ENCODE assay signal across 1 cellular context in the genomic region with DNA sequence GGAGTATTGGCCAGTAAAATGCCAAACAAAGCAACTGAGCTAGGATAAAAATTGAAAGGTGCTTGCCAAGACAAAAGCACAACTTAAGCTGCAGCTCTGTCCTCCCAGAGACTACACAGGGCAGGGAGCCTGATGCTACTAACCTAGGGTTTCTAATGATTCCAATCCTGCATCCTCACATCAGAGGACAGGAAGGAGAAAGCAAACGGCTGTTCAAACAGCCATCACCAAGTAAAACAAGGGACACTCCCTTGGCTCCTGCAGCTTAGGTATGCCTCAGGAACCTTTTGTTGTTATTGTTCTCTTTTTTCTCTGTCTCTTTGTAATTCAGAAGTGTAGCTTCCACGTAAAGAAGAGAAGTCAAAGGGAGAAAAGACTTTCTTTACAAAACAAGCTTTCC.
TF ChIP-seq lines count a peak whose summit lies in the region.

No MANE protein-coding gene starts in this region.

TF ChIP-seq in GM23338, 12 proteins besides CTCF, POLR2A, EP300 and RAD21 (continued from another document):
- TF ChIP-seq, protein P1, sequence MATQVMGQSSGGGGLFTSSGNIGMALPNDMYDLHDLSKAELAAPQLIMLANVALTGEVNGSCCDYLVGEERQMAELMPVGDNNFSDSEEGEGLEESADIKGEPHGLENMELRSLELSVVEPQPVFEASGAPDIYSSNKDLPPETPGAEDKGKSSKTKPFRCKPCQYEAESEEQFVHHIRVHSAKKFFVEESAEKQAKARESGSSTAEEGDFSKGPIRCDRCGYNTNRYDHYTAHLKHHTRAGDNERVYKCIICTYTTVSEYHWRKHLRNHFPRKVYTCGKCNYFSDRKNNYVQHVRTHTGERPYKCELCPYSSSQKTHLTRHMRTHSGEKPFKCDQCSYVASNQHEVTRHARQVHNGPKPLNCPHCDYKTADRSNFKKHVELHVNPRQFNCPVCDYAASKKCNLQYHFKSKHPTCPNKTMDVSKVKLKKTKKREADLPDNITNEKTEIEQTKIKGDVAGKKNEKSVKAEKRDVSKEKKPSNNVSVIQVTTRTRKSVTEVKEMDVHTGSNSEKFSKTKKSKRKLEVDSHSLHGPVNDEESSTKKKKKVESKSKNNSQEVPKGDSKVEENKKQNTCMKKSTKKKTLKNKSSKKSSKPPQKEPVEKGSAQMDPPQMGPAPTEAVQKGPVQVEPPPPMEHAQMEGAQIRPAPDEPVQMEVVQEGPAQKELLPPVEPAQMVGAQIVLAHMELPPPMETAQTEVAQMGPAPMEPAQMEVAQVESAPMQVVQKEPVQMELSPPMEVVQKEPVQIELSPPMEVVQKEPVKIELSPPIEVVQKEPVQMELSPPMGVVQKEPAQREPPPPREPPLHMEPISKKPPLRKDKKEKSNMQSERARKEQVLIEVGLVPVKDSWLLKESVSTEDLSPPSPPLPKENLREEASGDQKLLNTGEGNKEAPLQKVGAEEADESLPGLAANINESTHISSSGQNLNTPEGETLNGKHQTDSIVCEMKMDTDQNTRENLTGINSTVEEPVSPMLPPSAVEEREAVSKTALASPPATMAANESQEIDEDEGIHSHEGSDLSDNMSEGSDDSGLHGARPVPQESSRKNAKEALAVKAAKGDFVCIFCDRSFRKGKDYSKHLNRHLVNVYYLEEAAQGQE (IDR thresholded peaks at IDR 0.05; ENCODE audit: unreplicated experiment), result no peak
- TF ChIP-seq ZNF114 (CRISPR knock-in tag; IDR thresholded peaks at IDR 0.05) (no peak), STAT1 (IDR thresholded peaks at IDR 0.05; ENCODE audit: unreplicated experiment) (no peak)
- TF ChIP-seq, protein P2, sequence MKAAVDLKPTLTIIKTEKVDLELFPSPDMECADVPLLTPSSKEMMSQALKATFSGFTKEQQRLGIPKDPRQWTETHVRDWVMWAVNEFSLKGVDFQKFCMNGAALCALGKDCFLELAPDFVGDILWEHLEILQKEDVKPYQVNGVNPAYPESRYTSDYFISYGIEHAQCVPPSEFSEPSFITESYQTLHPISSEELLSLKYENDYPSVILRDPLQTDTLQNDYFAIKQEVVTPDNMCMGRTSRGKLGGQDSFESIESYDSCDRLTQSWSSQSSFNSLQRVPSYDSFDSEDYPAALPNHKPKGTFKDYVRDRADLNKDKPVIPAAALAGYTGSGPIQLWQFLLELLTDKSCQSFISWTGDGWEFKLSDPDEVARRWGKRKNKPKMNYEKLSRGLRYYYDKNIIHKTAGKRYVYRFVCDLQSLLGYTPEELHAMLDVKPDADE (IDR thresholded peaks at IDR 0.05), result no peak
